4 cellular contexts compared by ENCODE assay signal in the genomic region with DNA sequence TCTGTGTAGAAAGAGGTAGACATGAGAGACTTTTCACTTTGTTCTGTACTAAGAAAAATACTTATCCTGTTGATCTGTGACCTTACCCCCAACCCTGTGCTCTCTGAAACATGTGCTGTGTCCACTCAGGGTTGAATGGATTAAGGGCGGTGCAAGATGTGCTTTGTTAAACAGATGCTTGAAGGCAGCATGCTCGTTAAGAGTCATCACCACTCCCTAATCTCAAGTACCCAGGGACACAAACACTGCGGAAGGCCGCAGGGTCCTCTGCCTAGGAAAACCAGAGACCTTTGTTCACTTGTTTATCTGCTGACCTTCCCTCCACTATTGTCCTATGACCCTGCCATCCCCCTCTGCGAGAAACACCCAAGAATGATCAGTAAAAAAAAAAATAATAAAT.
A peak's percentile ranks its signal among the peaks of the same experiment; 100 is the strongest.
DNase-seq lines count a peak whose midpoint lies in the region; ATAC-seq, FAIRE-seq and TF ChIP-seq lines count a peak whose summit lies in the region.
"Not testable (repeated sequence)": the region's sequence is repeated elsewhere in the genome, so short reads cannot be mapped to it uniquely, and the experiment has no call there.

No MANE protein-coding gene starts in this region.

- not testable (repeated sequence) for H3K36me3 ChIP-seq in WERI-Rb-1; K562 (ENCODE audit: control insufficient read depth, insufficient read depth, low read length)

- not testable (repeated sequence) for FAIRE-seq in K562 (lab: Jason Lieb, UNC)

- not testable (repeated sequence) for H4K20me1 ChIP-seq in K562 (replicated peaks; ENCODE audit: control insufficient read depth, insufficient read depth, low read length)

- DNase-seq in WERI-Rb-1; K562 (ENCODE audit: extremely low read depth in 1 of 4, low spot score in 3 of 4); endothelial cell (ENCODE audit: low spot score); glutamatergic neuron: not testable (repeated sequence)

- H3K27me3 Mint-ChIP-seq in endothelial cell (ENCODE audit: unreplicated experiment); glutamatergic neuron (ENCODE audit: unreplicated experiment): not testable (repeated sequence)

- not testable (repeated sequence) for H3K27ac Mint-ChIP-seq in endothelial cell (ENCODE audit: unreplicated experiment)
- H3K27ac Mint-ChIP-seq in glutamatergic neuron (ENCODE audit: unreplicated experiment) = peak overlapping the region; percentile 90

- peak overlapping the region; percentile 65 for H3K4me3 Mint-ChIP-seq in endothelial cell (ENCODE audit: unreplicated experiment)
- H3K4me3 Mint-ChIP-seq in glutamatergic neuron (ENCODE audit: unreplicated experiment) = not testable (repeated sequence)

- H3K4me1 Mint-ChIP-seq in endothelial cell (ENCODE audit: unreplicated experiment); glutamatergic neuron (ENCODE audit: low read depth, unreplicated experiment): not testable (repeated sequence)

- not testable (repeated sequence) for TF ChIP-seq CTCF in WERI-Rb-1 (IDR thresholded peaks at IDR 0.05; ENCODE audit: low read depth, low read length); K562 (IDR thresholded peaks at IDR 0.05 in 2 of 3, conservative IDR thresholded peaks at IDR 0.05 in 1 of 3; ENCODE audit: insufficient read depth in 2 of 3, low read depth in 1 of 3, low read length in 3 of 3); endothelial cell (IDR thresholded peaks at IDR 0.05; ENCODE audit: unreplicated experiment); glutamatergic neuron (IDR thresholded peaks at IDR 0.05; ENCODE audit: partially characterized antibody, unreplicated experiment)

- not testable (repeated sequence) for H3K9me1 ChIP-seq in K562 (ENCODE audit: control insufficient read depth, insufficient read depth, low read length)

- intact Hi-C loops in K562 (cut with micrococcal nuclease) = not testable (repeated sequence)

- not testable (repeated sequence) for BruUV-seq in K562 (replicated peaks; lab: Mats Ljungman, UMichigan)

- 0% methylated on average over 1 of the region's 5 CpGs for WGBS in K562 (ENCODE audit: insufficient coverage, low coverage, missing lambda C conversion rate)

- POLR2A ChIA-PET in K562 (lab: Yijun Ruan, JAX) = not testable (repeated sequence)

- TF ChIP-seq POLR2A in K562 (conservative IDR thresholded peaks at IDR 0.05) = not testable (repeated sequence)

- H3K4me2 ChIP-seq in K562 (ENCODE audit: insufficient read depth, low read length) = not testable (repeated sequence)

- in situ Hi-C loops in K562 (cut with MboI) = not testable (repeated sequence)

- not testable (repeated sequence) for H3K4me3 ChIP-seq in WERI-Rb-1 (ENCODE audit: low read depth, low read length); K562

- CTCF ChIA-PET in K562 (lab: Yijun Ruan, JAX; ENCODE audit: low intra/inter-chr PET ratio) = not testable (repeated sequence)

- H3K79me2 ChIP-seq in K562 (ENCODE audit: control insufficient read depth, insufficient read depth, low read length) = not testable (repeated sequence)

- not testable (repeated sequence) for H3K9ac ChIP-seq in K562 (ENCODE audit: insufficient read depth in 1 of 2, low read depth in 2 of 2, low read length in 2 of 2)

- not testable (repeated sequence) for H3K27me3 ChIP-seq in WERI-Rb-1 (ENCODE audit: insufficient read depth, low read depth, severe bottlenecking); K562 (ENCODE audit: control insufficient read depth in 2 of 2, insufficient read depth in 2 of 2, low read length in 2 of 2)

- TF ChIP-seq RAD21 in K562 (CRISPR knock-in tag; conservative IDR thresholded peaks at IDR 0.05 in 1 of 2, IDR thresholded peaks at IDR 0.05 in 1 of 2) = not testable (repeated sequence)

- H3K27ac ChIP-seq in WERI-Rb-1 (peak overlapping the region; percentile 9; the same call in 1 of the 2 replicates), K562 (ENCODE audit: extremely low read depth, low read depth, low read length) (peak overlapping the region; percentile 58; the same call in 1 of the 3 replicates)

- H3K9me3 ChIP-seq in WERI-Rb-1 (ENCODE audit: severe bottlenecking); K562 (replicated peaks; ENCODE audit: control insufficient read depth, insufficient read depth, low read depth, low read length): not testable (repeated sequence)

- H3K36me3 Mint-ChIP-seq in endothelial cell (ENCODE audit: low read depth, unreplicated experiment) (peaks cover 26% of the 10 kb centered on the region), glutamatergic neuron (ENCODE audit: unreplicated experiment) (peaks cover 20% of the 10 kb centered on the region)

- not testable (repeated sequence) for ATAC-seq in K562

- H3K4me1 ChIP-seq in K562 (replicated peaks in 1 of 2; ENCODE audit: control insufficient read depth in 2 of 2, insufficient read depth in 2 of 2, low read length in 2 of 2) = peaks cover 4 to 19% of the 10 kb centered on the region in 2 experiments; a peak in 3 of 5 replicates

- not testable (repeated sequence) for TF ChIP-seq EP300 in K562 (IDR thresholded peaks at IDR 0.05; ENCODE audit: low read length)

- H2AFZ ChIP-seq in K562 (ENCODE audit: low read depth, low read length) = not testable (repeated sequence)

- H3K9me3 Mint-ChIP-seq in endothelial cell (ENCODE audit: unreplicated experiment); glutamatergic neuron (ENCODE audit: unreplicated experiment): not testable (repeated sequence)

TF ChIP-seq in K562, 482 proteins besides CTCF, POLR2A, EP300 and RAD21:
- TF ChIP-seq CBFA2T3 (IDR thresholded peaks at IDR 0.05) (peak; percentile 75), SOX6 (IDR thresholded peaks at IDR 0.05) (peak; percentile 35; the same call in 1 of the 2 replicates), ARID1B (IDR thresholded peaks at IDR 0.05) (peak; percentile 42; the same call in 1 of the 2 replicates), NCOR1 (IDR thresholded peaks at IDR 0.05) (peak; percentile 24; the same call in 1 of the 2 replicates), CBFA2T2 (conservative IDR thresholded peaks at IDR 0.05) (peak; percentile 57), TCF3 (CRISPR knock-in tag; IDR thresholded peaks at IDR 0.05) (peak; percentile 42), TAL1 (IDR thresholded peaks at IDR 0.05) (peak; percentile 40; the same call in 1 of the 2 replicates), KDM1A (IDR thresholded peaks at IDR 0.05) (peak in 1 of 2 experiments; percentile 10; a peak in 1 of 4 replicates), NR2C1 (IDR thresholded peaks at IDR 0.05) (peak; percentile 38; the same call in 1 of the 2 replicates), TRIM24 (IDR thresholded peaks at IDR 0.05) (peak in 1 of 2 experiments; percentile 38; a peak in 2 of 4 replicates)
- TF ChIP-seq, protein P1, sequence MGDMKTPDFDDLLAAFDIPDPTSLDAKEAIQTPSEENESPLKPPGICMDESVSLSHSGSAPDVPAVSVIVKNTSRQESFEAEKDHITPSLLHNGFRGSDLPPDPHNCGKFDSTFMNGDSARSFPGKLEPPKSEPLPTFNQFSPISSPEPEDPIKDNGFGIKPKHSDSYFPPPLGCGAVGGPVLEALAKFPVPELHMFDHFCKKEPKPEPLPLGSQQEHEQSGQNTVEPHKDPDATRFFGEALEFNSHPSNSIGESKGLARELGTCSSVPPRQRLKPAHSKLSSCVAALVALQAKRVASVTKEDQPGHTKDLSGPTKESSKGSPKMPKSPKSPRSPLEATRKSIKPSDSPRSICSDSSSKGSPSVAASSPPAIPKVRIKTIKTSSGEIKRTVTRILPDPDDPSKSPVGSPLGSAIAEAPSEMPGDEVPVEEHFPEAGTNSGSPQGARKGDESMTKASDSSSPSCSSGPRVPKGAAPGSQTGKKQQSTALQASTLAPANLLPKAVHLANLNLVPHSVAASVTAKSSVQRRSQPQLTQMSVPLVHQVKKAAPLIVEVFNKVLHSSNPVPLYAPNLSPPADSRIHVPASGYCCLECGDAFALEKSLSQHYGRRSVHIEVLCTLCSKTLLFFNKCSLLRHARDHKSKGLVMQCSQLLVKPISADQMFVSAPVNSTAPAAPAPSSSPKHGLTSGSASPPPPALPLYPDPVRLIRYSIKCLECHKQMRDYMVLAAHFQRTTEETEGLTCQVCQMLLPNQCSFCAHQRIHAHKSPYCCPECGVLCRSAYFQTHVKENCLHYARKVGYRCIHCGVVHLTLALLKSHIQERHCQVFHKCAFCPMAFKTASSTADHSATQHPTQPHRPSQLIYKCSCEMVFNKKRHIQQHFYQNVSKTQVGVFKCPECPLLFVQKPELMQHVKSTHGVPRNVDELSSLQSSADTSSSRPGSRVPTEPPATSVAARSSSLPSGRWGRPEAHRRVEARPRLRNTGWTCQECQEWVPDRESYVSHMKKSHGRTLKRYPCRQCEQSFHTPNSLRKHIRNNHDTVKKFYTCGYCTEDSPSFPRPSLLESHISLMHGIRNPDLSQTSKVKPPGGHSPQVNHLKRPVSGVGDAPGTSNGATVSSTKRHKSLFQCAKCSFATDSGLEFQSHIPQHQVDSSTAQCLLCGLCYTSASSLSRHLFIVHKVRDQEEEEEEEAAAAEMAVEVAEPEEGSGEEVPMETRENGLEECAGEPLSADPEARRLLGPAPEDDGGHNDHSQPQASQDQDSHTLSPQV (IDR thresholded peaks at IDR 0.05) = 0 out of 2 replicates have a peak, but pooled peaks have one; percentile 16
- TF ChIP-seq, protein P2, sequence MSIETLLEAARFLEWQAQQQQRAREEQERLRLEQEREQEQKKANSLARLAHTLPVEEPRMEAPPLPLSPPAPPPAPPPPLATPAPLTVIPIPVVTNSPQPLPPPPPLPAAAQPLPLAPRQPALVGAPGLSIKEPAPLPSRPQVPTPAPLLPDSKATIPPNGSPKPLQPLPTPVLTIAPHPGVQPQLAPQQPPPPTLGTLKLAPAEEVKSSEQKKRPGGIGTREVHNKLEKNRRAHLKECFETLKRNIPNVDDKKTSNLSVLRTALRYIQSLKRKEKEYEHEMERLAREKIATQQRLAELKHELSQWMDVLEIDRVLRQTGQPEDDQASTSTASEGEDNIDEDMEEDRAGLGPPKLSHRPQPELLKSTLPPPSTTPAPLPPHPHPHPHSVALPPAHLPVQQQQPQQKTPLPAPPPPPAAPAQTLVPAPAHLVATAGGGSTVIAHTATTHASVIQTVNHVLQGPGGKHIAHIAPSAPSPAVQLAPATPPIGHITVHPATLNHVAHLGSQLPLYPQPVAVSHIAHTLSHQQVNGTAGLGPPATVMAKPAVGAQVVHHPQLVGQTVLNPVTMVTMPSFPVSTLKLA (conservative IDR thresholded peaks at IDR 0.05) = peak; percentile 18 to 52; a peak in 1 of 4 replicates
- TF ChIP-seq, protein P3, sequence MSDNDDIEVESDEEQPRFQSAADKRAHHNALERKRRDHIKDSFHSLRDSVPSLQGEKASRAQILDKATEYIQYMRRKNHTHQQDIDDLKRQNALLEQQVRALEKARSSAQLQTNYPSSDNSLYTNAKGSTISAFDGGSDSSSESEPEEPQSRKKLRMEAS (CRISPR knock-in tag; IDR thresholded peaks at IDR 0.05) = peak; percentile 34; the same call in 1 of the 2 replicates
- not testable (repeated sequence) for TF ChIP-seq NR2C1 (tag; IDR thresholded peaks at IDR 0.05)
